ENCODE assay signal across 27 cellular contexts in genomic region chr15:99658000-99658399, GRCh38.
"Had no signal": no experiment of that assay in that cellular context is flagged by ENCODE, and none has a peak within 500 bp of the region (broad histone marks: within the 10 kb centered on the region; RNA-seq: fewer than 3 reads in every experiment).

No MANE protein-coding gene starts in this region.

- H3K9me3 Mint-ChIP-seq: activated CD4-positive, alpha-beta memory T cell treated with anti-CD3 and anti-CD28 coated beads, Interleukin-2, amount 10 ng/mL, durations not matched to agents 7 days and 5 days; activated T-helper 2 cell treated with anti-CD3 and anti-CD28 coated beads, Interferon-gamma antibody, Interleukin-2, Interleukin-4, amounts not matched to agents 10 μg/mL and 5 μg/mL and 100 μg/mL, durations not matched to agents 14 hours and 24 hours and 36 hours; central memory CD8-positive, alpha-beta T cell; natural killer cell treated with Interleukin-12 subunit alpha and Interleukin-12 subunit beta and Interleukin-15 and Interleukin-18, amount 100 ng/mL, for 72 hours; stimulated activated naive CD8-positive, alpha-beta T cell treated with anti-CD3 and anti-CD28 coated beads, Interleukin-15, Interleukin-2, amounts not matched to agents 100 ng/mL and 50 ng/mL, for 24 hours; type B pancreatic cell had no signal

- H3K27me3 ChIP-seq: gastroesophageal sphincter, hepatocyte, spleen, uterus had no signal

- FAIRE-seq: bronchial epithelial cell, keratinocyte had no signal

- H3K27ac ChIP-seq: gastroesophageal sphincter, hepatocyte, uterus, WERI-Rb-1 had no signal

- H3K27ac Mint-ChIP-seq: activated CD4-positive, alpha-beta memory T cell treated with anti-CD3 and anti-CD28 coated beads, Interleukin-2, amount 10 ng/mL, durations not matched to agents 7 days and 5 days; activated CD4-positive, alpha-beta T cell treated with anti-CD3 and anti-CD28 coated beads, Interleukin-2, amount 10 ng/mL, durations not matched to agents 24 days and 14 days; activated CD8-positive, alpha-beta memory T cell treated with anti-CD3 and anti-CD28 coated beads, Interleukin-2, amount 10 ng/mL, durations not matched to agents 7 days and 5 days; activated naive CD8-positive, alpha-beta T cell; activated T-helper 2 cell treated with anti-CD3 and anti-CD28 coated beads, Interferon-gamma antibody, Interleukin-2, Interleukin-4, amounts not matched to agents 10 μg/mL and 5 μg/mL and 100 μg/mL, durations not matched to agents 14 hours and 24 hours and 36 hours; natural killer cell treated with Interleukin-12 subunit alpha and Interleukin-12 subunit beta and Interleukin-15 and Interleukin-18, amount 100 ng/mL, for 72 hours; stimulated activated naive CD8-positive, alpha-beta T cell treated with anti-CD3 and anti-CD28 coated beads, Interleukin-15, Interleukin-2, amounts not matched to agents 100 ng/mL and 50 ng/mL, for 24 hours; T-helper 17 cell; type B pancreatic cell had no signal

- H3K4me1 Mint-ChIP-seq: central memory CD8-positive, alpha-beta T cell had no signal

- H3K9me3 ChIP-seq: gastroesophageal sphincter, spleen, uterus had no signal

- H3K4me1 ChIP-seq: gastroesophageal sphincter, uterus had no signal

- H3K4me2 ChIP-seq: hepatocyte had no signal

- H3K4me3 Mint-ChIP-seq: activated CD4-positive, alpha-beta memory T cell treated with anti-CD3 and anti-CD28 coated beads, Interleukin-2, amount 10 ng/mL, durations not matched to agents 7 days and 5 days; activated CD4-positive, alpha-beta T cell treated with anti-CD3 and anti-CD28 coated beads, Interleukin-2, amount 10 ng/mL, durations not matched to agents 24 days and 14 days; activated CD8-positive, alpha-beta memory T cell treated with anti-CD3 and anti-CD28 coated beads, Interleukin-2, amount 10 ng/mL, durations not matched to agents 7 days and 5 days; activated naive CD8-positive, alpha-beta T cell; central memory CD8-positive, alpha-beta T cell; natural killer cell treated with Interleukin-12 subunit alpha and Interleukin-12 subunit beta and Interleukin-15 and Interleukin-18, amount 100 ng/mL, for 72 hours; stimulated activated naive CD8-positive, alpha-beta T cell treated with anti-CD3 and anti-CD28 coated beads, Interleukin-15, Interleukin-2, amounts not matched to agents 100 ng/mL and 50 ng/mL, for 24 hours; T-helper 17 cell; type B pancreatic cell had no signal

- ATAC-seq: activated CD4-positive, CD25-positive, alpha-beta regulatory T cell treated with anti-CD3 and anti-CD28 coated beads, Interleukin-2, amount 50 U/mL, for 24 hours; activated CD8-positive, alpha-beta memory T cell treated with anti-CD3 and anti-CD28 coated beads, Interleukin-2, amount 10 ng/mL, durations not matched to agents 7 days and 5 days; gastroesophageal sphincter; left colon; natural killer cell treated with Interleukin-12 subunit alpha and Interleukin-12 subunit beta and Interleukin-15 and Interleukin-18, amount 100 ng/mL, for 72 hours; right cardiac atrium; T-helper 17 cell had no signal

- H3K36me3 Mint-ChIP-seq: activated naive CD8-positive, alpha-beta T cell had no signal

- H3K4me3 ChIP-seq: gastroesophageal sphincter, hepatocyte, spleen, uterus had no signal

- DNase-seq: activated CD4-positive, alpha-beta memory T cell treated with anti-CD3 and anti-CD28 coated beads, Interleukin-2, amount 10 ng/mL, durations not matched to agents 7 days and 5 days; activated CD4-positive, alpha-beta T cell treated with anti-CD3 and anti-CD28 coated beads, Interleukin-2, amount 10 ng/mL, durations not matched to agents 24 days and 14 days; activated CD8-positive, alpha-beta memory T cell treated with anti-CD3 and anti-CD28 coated beads, Interleukin-2, amount 10 ng/mL, durations not matched to agents 7 days and 5 days; activated T-cell treated with anti-CD3 and anti-CD28 coated beads, Interleukin-2, amount 50 U/mL, for 48 hours; anterior cingulate cortex; effector memory CD4-positive, alpha-beta T cell; erythroblast; left colon; posterior cingulate gyrus; right cardiac atrium; spleen; stimulated activated CD4-positive, alpha-beta T cell treated with anti-CD3 and anti-CD28 coated beads, Interleukin-2, amount 100 ng/mL, for 48 hours; T-helper 17 cell; T1000; uterus; WERI-Rb-1 had no signal

- H3K79me2 ChIP-seq: hepatocyte had no signal

- H3K36me3 ChIP-seq: WERI-Rb-1 had no signal

- H2AFZ ChIP-seq: hepatocyte had no signal

- H3K27me3 Mint-ChIP-seq: activated CD4-positive, alpha-beta memory T cell treated with anti-CD3 and anti-CD28 coated beads, Interleukin-2, amount 10 ng/mL, durations not matched to agents 7 days and 5 days; activated CD4-positive, alpha-beta T cell treated with anti-CD3 and anti-CD28 coated beads, Interleukin-2, amount 10 ng/mL, durations not matched to agents 24 days and 14 days; activated CD8-positive, alpha-beta memory T cell treated with anti-CD3 and anti-CD28 coated beads, Interleukin-2, amount 10 ng/mL, durations not matched to agents 7 days and 5 days; activated naive CD8-positive, alpha-beta T cell; central memory CD8-positive, alpha-beta T cell; natural killer cell treated with Interleukin-12 subunit alpha and Interleukin-12 subunit beta and Interleukin-15 and Interleukin-18, amount 100 ng/mL, for 72 hours; stimulated activated naive CD8-positive, alpha-beta T cell treated with anti-CD3 and anti-CD28 coated beads, Interleukin-15, Interleukin-2, amounts not matched to agents 100 ng/mL and 50 ng/mL, for 24 hours; T-helper 17 cell; type B pancreatic cell had no signal
